Comparison of ENCODE assay signal across 8 cellular contexts in genomic region chr12:110403975-110404675, GRCh38. TPM values are rescaled to one million over a fixed set of nuclear protein-coding genes. Genes with fewer than 3 reads are reported as not detected.
A peak's percentile ranks its signal among the peaks of the same experiment; 100 is the strongest.
DNase-seq lines count a peak whose midpoint lies in the region; ATAC-seq, FAIRE-seq and TF ChIP-seq lines count a peak whose summit lies in the region.

No MANE protein-coding gene starts in this region.

- H3K27me3 ChIP-seq in HepG2 (ENCODE audit: control insufficient read depth in 1 of 2, insufficient read depth in 2 of 2, low read length in 2 of 2) = no peaks in the 10 kb centered on the region; a peak in 1 of 5 replicates

- ATAC-seq in HG03354 (IDR thresholded peaks at IDR 0.05; ENCODE audit: poor library complexity, severe bottlenecking, unreplicated experiment) (peak; percentile 44), HepG2 (peak; percentile 59)

- peak overlapping the region; percentile 68 to 88 (median 78); a peak in 5 of 6 replicates for H3K4me3 ChIP-seq in HepG2 (replicated peaks in 1 of 3; ENCODE audit: insufficient read depth in 1 of 3, low read depth in 2 of 3, low read length in 3 of 3)

- no peaks in the 10 kb centered on the region for H4K20me1 ChIP-seq in HepG2 (ENCODE audit: insufficient read depth, low read length)

- peak; percentile 23 for FAIRE-seq in HepG2 (lab: Jason Lieb, UNC)

- peak overlapping the region; percentile 79 for H3K4me2 ChIP-seq in HepG2 (ENCODE audit: low read depth, low read length)

- CTCF ChIA-PET in HepG2 (lab: Yijun Ruan, JAX; ENCODE audit: low intra/inter-chr PET ratio, low total read pairs) = interaction anchor here (1.2 kb wide), 1 partner anchor 27 kb away, joined by 5 read pairs; no protein-coding TSS in a partner anchor

- H3K4me1 ChIP-seq in HepG2 (ENCODE audit: insufficient read depth, low read length) = peaks cover 34% of the 10 kb centered on the region

- peak overlapping the region; percentile 94 for H3K9ac ChIP-seq in HepG2 (ENCODE audit: insufficient read depth, low read depth, low read length)

- POLR2A ChIA-PET in HepG2 (lab: Yijun Ruan, JAX) = no interaction called here

- peak overlapping the region; percentile 100 for H2AFZ ChIP-seq in HepG2 (ENCODE audit: low read length)

- no peak for TF ChIP-seq CTCF in HepG2 (CRISPR knock-in tag; IDR thresholded peaks at IDR 0.05)

- peaks cover 28% of the 10 kb centered on the region for H3K79me2 ChIP-seq in HepG2 (ENCODE audit: insufficient read depth, low read length)

- TF ChIP-seq RAD21 in HepG2 (CRISPR knock-in tag; IDR thresholded peaks at IDR 0.05) = no peak

- DNase-seq in Daoy (ENCODE audit: low read depth) (peak; percentile 84), NCI-H526 treated with DMSO at 0.1 percent for 48 hours (lab: John Stamatoyannopoulos, UW) (peak; percentile 76), dermis blood vessel endothelial cell (peak; percentile 77), HepG2 (ENCODE audit: low spot score) (peak; percentile 68), OCI-M2 (lab: John Stamatoyannopoulos, UW; ENCODE audit: unreplicated experiment) (no peak)
- peak; percentile 74 to 81 for DNase-seq in activated CD4-positive, alpha-beta T cell treated with anti-CD3 and anti-CD28 coated beads, Interleukin-2, amount 50 U/mL, for 48 hours
- DNase-seq in stimulated activated CD4-positive, alpha-beta T cell treated with anti-CD3 and anti-CD28 coated beads, Interleukin-2, amount 100 ng/mL, for 4 hours (ENCODE audit: low read depth) = peak; percentile 70

- in situ Hi-C loops in HepG2 (cut with HindIII; ENCODE audit: extremely low pct_ligation_motif_present, low pct_unique_long_range_greater_than_20kb) = no loop called here

- no peaks in the 10 kb centered on the region for H3K9me3 ChIP-seq in HepG2 (ENCODE audit: low read length)

- TF ChIP-seq POLR2A in HepG2 (IDR thresholded peaks at IDR 0.05; ENCODE audit: insufficient read depth in 1 of 2, low read depth in 2 of 2, low read length in 2 of 2) = 0 out of 4 replicates have a peak, but pooled peaks of 1 of the 2 experiments have one; percentile 46

- H3K27ac ChIP-seq in HepG2 (ENCODE audit: extremely low read length, insufficient read depth, low read length) = peak overlapping the region; percentile 95

- H3K36me3 ChIP-seq in HepG2 (replicated peaks in 1 of 2; ENCODE audit: control insufficient read depth in 1 of 2, insufficient read depth in 2 of 2, low read length in 2 of 2) = peaks cover 1 to 7% of the 10 kb centered on the region in 2 experiments; a peak in 3 of 5 replicates

- intact Hi-C loops in HepG2 (cut with micrococcal nuclease; ENCODE audit: unreplicated experiment) = no loop called here

- TSS peak; percentile 76 for BruUV-seq in HepG2 (replicated peaks; lab: Mats Ljungman, UMichigan)

- TF ChIP-seq EP300 in HepG2 (IDR thresholded peaks at IDR 0.05; ENCODE audit: low read depth in 2 of 2, low read length in 2 of 2) (no peak), HepG2 (CRISPR knock-in tag; IDR thresholded peaks at IDR 0.05; ENCODE audit: borderline replicate concordance) (no peak)

- 36% methylated on average over 17 of the region's 21 CpGs for WGBS in HepG2 (ENCODE audit: low lambda C conversion rate)

TF ChIP-seq in HepG2, 621 proteins besides CTCF, POLR2A, EP300 and RAD21 (continues in another document):
- TF ChIP-seq KAT8 (CRISPR knock-in tag; IDR thresholded peaks at IDR 0.05) (peak; percentile 29; the same call in 1 of the 2 replicates), TEAD3 (CRISPR knock-in tag; optimal IDR thresholded peaks at IDR 0.05; ENCODE audit: borderline replicate concordance) (peak; percentile 29), IRF2 (CRISPR knock-in tag; IDR thresholded peaks at IDR 0.05) (peak; percentile 17; the same call in 1 of the 2 replicates)
- TF ChIP-seq, protein P1, sequence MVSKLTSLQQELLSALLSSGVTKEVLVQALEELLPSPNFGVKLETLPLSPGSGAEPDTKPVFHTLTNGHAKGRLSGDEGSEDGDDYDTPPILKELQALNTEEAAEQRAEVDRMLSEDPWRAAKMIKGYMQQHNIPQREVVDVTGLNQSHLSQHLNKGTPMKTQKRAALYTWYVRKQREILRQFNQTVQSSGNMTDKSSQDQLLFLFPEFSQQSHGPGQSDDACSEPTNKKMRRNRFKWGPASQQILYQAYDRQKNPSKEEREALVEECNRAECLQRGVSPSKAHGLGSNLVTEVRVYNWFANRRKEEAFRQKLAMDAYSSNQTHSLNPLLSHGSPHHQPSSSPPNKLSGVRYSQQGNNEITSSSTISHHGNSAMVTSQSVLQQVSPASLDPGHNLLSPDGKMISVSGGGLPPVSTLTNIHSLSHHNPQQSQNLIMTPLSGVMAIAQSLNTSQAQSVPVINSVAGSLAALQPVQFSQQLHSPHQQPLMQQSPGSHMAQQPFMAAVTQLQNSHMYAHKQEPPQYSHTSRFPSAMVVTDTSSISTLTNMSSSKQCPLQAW (CRISPR knock-in tag; IDR thresholded peaks at IDR 0.05) = peak; percentile 41; the same call in 1 of the 2 replicates
- TF ChIP-seq, protein P2, sequence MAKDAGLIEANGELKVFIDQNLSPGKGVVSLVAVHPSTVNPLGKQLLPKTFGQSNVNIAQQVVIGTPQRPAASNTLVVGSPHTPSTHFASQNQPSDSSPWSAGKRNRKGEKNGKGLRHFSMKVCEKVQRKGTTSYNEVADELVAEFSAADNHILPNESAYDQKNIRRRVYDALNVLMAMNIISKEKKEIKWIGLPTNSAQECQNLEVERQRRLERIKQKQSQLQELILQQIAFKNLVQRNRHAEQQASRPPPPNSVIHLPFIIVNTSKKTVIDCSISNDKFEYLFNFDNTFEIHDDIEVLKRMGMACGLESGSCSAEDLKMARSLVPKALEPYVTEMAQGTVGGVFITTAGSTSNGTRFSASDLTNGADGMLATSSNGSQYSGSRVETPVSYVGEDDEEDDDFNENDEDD (CRISPR knock-in tag; IDR thresholded peaks at IDR 0.05; ENCODE audit: borderline replicate concordance) = peak; percentile 23; the same call in 1 of the 2 replicates
- TF ChIP-seq, protein P3, sequence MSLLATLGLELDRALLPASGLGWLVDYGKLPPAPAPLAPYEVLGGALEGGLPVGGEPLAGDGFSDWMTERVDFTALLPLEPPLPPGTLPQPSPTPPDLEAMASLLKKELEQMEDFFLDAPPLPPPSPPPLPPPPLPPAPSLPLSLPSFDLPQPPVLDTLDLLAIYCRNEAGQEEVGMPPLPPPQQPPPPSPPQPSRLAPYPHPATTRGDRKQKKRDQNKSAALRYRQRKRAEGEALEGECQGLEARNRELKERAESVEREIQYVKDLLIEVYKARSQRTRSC (CRISPR knock-in tag; IDR thresholded peaks at IDR 0.05; ENCODE audit: low read depth) = no peak

RNA-seq across cellular contexts. Expression of gene ANAPC7, which starts 0.6 kb away (rescaled TPM):
- 50.7 and 56.6 TPM in 2 replicates for total RNA-seq in Daoy (2014; rRNA removed; shearing (Covaris generic))
- 56.8 and 71.9 TPM in 2 replicates for total RNA-seq in dermis blood vessel endothelial cell
- 69.1 and 73.7 TPM in 2 replicates for total RNA-seq in HepG2 (2016; rRNA removed; fragmentation: Illumina TruSeq; extraction: Trizol)
- total RNA-seq in HepG2 (2016; cell fraction: cytosol; rRNA removed; fragmentation: Illumina TruSeq; extraction: Trizol; ENCODE audit: low read depth) = 29.4 and 31.2 TPM in 2 replicates
- total RNA-seq in HepG2 (2016; cell fraction: insoluble cytoplasmic fraction; rRNA removed; fragmentation: Illumina TruSeq; extraction: Trizol) = 69.6 and 77.9 TPM in 2 replicates
- 30.2 and 37.8 TPM in 2 replicates for total RNA-seq in HepG2 (2016; cell fraction: membrane; rRNA removed; fragmentation: Illumina TruSeq; extraction: Trizol)
- total RNA-seq in HepG2 (2016; cell fraction: nucleus; rRNA removed; fragmentation: Illumina TruSeq; extraction: Trizol) = 48.8 and 58.7 TPM in 2 replicates
- 31.5 and 40.0 TPM in 2 replicates for polyA plus RNA-seq in HepG2 (2011; rRNA removed)
- 24.7 and 25.8 TPM in 2 replicates for polyA plus RNA-seq in HepG2 (2011; cell fraction: cytosol; rRNA removed)
- polyA plus RNA-seq in HepG2 (2011; cell fraction: nucleus; rRNA removed) = 54.7 and 59.1 TPM in 2 replicates
- 29.7 and 35.9 TPM in 2 replicates for polyA plus RNA-seq in HepG2 (2012)
- 6.2 and 9.1 TPM in 2 replicates for polyA plus RNA-seq in HepG2 (2016; cell fraction: cytosol; fragmentation: Illumina TruSeq; extraction: Trizol; ENCODE audit: low read depth)
- 59.6 and 60.3 TPM in 2 replicates for polyA plus RNA-seq in HepG2 (2016; cell fraction: insoluble cytoplasmic fraction; fragmentation: Illumina TruSeq; extraction: Trizol; ENCODE audit: low read depth)
- 15.7 TPM in 2 replicates for polyA plus RNA-seq in HepG2 (2016; cell fraction: membrane; fragmentation: Illumina TruSeq; extraction: Trizol; ENCODE audit: low read depth)
- polyA plus RNA-seq in HepG2 (2016; cell fraction: nucleus; fragmentation: Illumina TruSeq; extraction: Trizol; ENCODE audit: insufficient read depth, low read depth) = 155 and 162 TPM in 2 replicates
- 31.9 and 76.0 TPM in 2 replicates for polyA minus RNA-seq in HepG2 (2011; rRNA and poly(A)+ RNA removed; ENCODE audit: low replicate concordance)
- 20.1 and 21.5 TPM in 2 replicates for polyA minus RNA-seq in HepG2 (2011; cell fraction: cytosol; rRNA and poly(A)+ RNA removed)
- 25.1 and 41.6 TPM in 2 replicates for polyA minus RNA-seq in HepG2 (2011; cell fraction: nucleus; rRNA and poly(A)+ RNA removed)

RNA-seq across cellular contexts. Expression of gene ARPC3, which starts 46.0 kb away (rescaled TPM):
- total RNA-seq in Daoy (2014; rRNA removed; shearing (Covaris generic)) = 604 and 639 TPM in 2 replicates
- total RNA-seq in dermis blood vessel endothelial cell (297 and 356 TPM in 2 replicates), HepG2 (2016; rRNA removed; fragmentation: Illumina TruSeq; extraction: Trizol) (234 and 322 TPM in 2 replicates)
- 118 and 138 TPM in 2 replicates for total RNA-seq in HepG2 (2016; cell fraction: cytosol; rRNA removed; fragmentation: Illumina TruSeq; extraction: Trizol; ENCODE audit: low read depth)
- total RNA-seq in HepG2 (2016; cell fraction: insoluble cytoplasmic fraction; rRNA removed; fragmentation: Illumina TruSeq; extraction: Trizol) = 245 and 351 TPM in 2 replicates
- 104 and 113 TPM in 2 replicates for total RNA-seq in HepG2 (2016; cell fraction: membrane; rRNA removed; fragmentation: Illumina TruSeq; extraction: Trizol)
- 86.1 and 88.3 TPM in 2 replicates for total RNA-seq in HepG2 (2016; cell fraction: nucleus; rRNA removed; fragmentation: Illumina TruSeq; extraction: Trizol)
- 32.7 and 38.0 TPM in 2 replicates for polyA plus RNA-seq in HepG2 (2011; rRNA removed)
- 34.5 and 77.7 TPM in 2 replicates for polyA plus RNA-seq in HepG2 (2011; cell fraction: cytosol; rRNA removed)
- polyA plus RNA-seq in HepG2 (2011; cell fraction: nucleus; rRNA removed) = 21.2 and 27.1 TPM in 2 replicates
- 165 and 269 TPM in 2 replicates for polyA plus RNA-seq in HepG2 (2012)
- 139 and 182 TPM in 2 replicates for polyA plus RNA-seq in HepG2 (2016; cell fraction: cytosol; fragmentation: Illumina TruSeq; extraction: Trizol; ENCODE audit: low read depth)
- 392 and 460 TPM in 2 replicates for polyA plus RNA-seq in HepG2 (2016; cell fraction: insoluble cytoplasmic fraction; fragmentation: Illumina TruSeq; extraction: Trizol; ENCODE audit: low read depth)
- polyA plus RNA-seq in HepG2 (2016; cell fraction: membrane; fragmentation: Illumina TruSeq; extraction: Trizol; ENCODE audit: low read depth) = 109 and 121 TPM in 2 replicates
- 165 and 173 TPM in 2 replicates for polyA plus RNA-seq in HepG2 (2016; cell fraction: nucleus; fragmentation: Illumina TruSeq; extraction: Trizol; ENCODE audit: insufficient read depth, low read depth)
- 10.7 and 25.0 TPM in 2 replicates for polyA minus RNA-seq in HepG2 (2011; rRNA and poly(A)+ RNA removed; ENCODE audit: low replicate concordance)
- 68.2 and 79.4 TPM in 2 replicates for polyA minus RNA-seq in HepG2 (2011; cell fraction: cytosol; rRNA and poly(A)+ RNA removed)
- 35.8 and 36.4 TPM in 2 replicates for polyA minus RNA-seq in HepG2 (2011; cell fraction: nucleus; rRNA and poly(A)+ RNA removed)
